ENCODE assay signal across 8 cellular contexts in genomic region chr15:70492240-70493177, GRCh38.
A peak's percentile ranks its signal among the peaks of the same experiment; 100 is the strongest.
DNase-seq lines count a peak whose midpoint lies in the region; ATAC-seq and TF ChIP-seq lines count a peak whose summit lies in the region.

No MANE protein-coding gene starts in this region.

- no peaks in the 10 kb centered on the region for H3K36me3 Mint-ChIP-seq in activated CD8-positive, alpha-beta T cell treated with anti-CD3 and anti-CD28 coated beads for 36 hours (ENCODE audit: low read depth)

- intact Hi-C loops in activated CD8-positive, alpha-beta T cell treated with anti-CD3 and anti-CD28 coated beads for 36 hours (cut with micrococcal nuclease) = no loop called here
- intact Hi-C loops in posterior vena cava (cut with DNase I) = no loop called here

- H3K36me3 ChIP-seq in HEK293 (ENCODE audit: control insufficient read depth in 2 of 2, insufficient read depth in 1 of 2, low read length in 2 of 2) = no peaks in the 10 kb centered on the region

- H3K9me3 ChIP-seq in HEK293 (ENCODE audit: control insufficient read depth, insufficient read depth, low read depth, low read length) = no peaks in the 10 kb centered on the region

- peaks cover 20% of the 10 kb centered on the region for H3K27me3 Mint-ChIP-seq in activated CD8-positive, alpha-beta T cell treated with anti-CD3 and anti-CD28 coated beads for 36 hours

- H3K9me3 Mint-ChIP-seq in activated CD8-positive, alpha-beta T cell treated with anti-CD3 and anti-CD28 coated beads for 36 hours = no peaks in the 10 kb centered on the region

- CTCF ChIA-PET in HEK293 (lab: Yijun Ruan, JAX) = interaction anchor here (0.5 to 6.9 kb wide), 6 partner anchors 14 to 501 kb away, joined by 3 to 181 read pairs (median 4); no protein-coding TSS in a partner anchor
- CTCF ChIA-PET in activated CD8-positive, alpha-beta T cell treated with anti-CD3 and anti-CD28 coated beads for 36 hours (lab: Charles Lee) = interaction anchor here (1.0 to 1.5 kb wide), 3 partner anchors 11 to 17 kb away, joined by 3 read pairs; no protein-coding TSS in a partner anchor

- DNase-seq in GM04504 (ENCODE audit: low read depth) = peak; percentile 71
- DNase-seq in NCI-H226 = peak; percentile 100
- DNase-seq in activated CD8-positive, alpha-beta T cell treated with anti-CD3 and anti-CD28 coated beads for 36 hours = peak; percentile 96
- DNase-seq in epithelial cell of proximal tubule (ENCODE audit: low read depth) = peak; percentile 50
- peak; percentile 90 for DNase-seq in posterior vena cava (ENCODE audit: low spot score)
- DNase-seq in NCI-H1417 treated with DMSO at 0.1 percent for 48 hours (lab: John Stamatoyannopoulos, UW) = no peak
- DNase-seq in NCI-H526 treated with DMSO at 0.1 percent for 48 hours (lab: John Stamatoyannopoulos, UW) = no peak

- POLR2A ChIA-PET in HEK293 (lab: Yijun Ruan, JAX) = interaction anchor here (0.6 to 3.0 kb wide), 7 partner anchors 13 to 393 kb away, joined by 3 to 17 read pairs (median 3); no protein-coding TSS in a partner anchor
- POLR2A ChIA-PET in activated CD8-positive, alpha-beta T cell treated with anti-CD3 and anti-CD28 coated beads for 36 hours (lab: Charles Lee) = interaction anchor here (0.7 to 2.3 kb wide), 7 partner anchors 12 to 1040 kb away, joined by 3 to 11 read pairs (median 4); partner anchors contain the start of gene RPLP1

- peaks cover 40% of the 10 kb centered on the region for H3K4me1 ChIP-seq in HEK293 (ENCODE audit: control insufficient read depth, insufficient read depth, low read length)

- H3K27ac ChIP-seq in HEK293 (ENCODE audit: extremely low read depth, low read depth, low read length) = peak overlapping the region; percentile 94

- peaks cover 65% of the 10 kb centered on the region for H3K4me1 Mint-ChIP-seq in activated CD8-positive, alpha-beta T cell treated with anti-CD3 and anti-CD28 coated beads for 36 hours (ENCODE audit: low read depth)

- H3K27ac Mint-ChIP-seq in activated CD8-positive, alpha-beta T cell treated with anti-CD3 and anti-CD28 coated beads for 36 hours = peak overlapping the region; percentile 92

- no peak overlapping the region for H3K4me3 ChIP-seq in HEK293 (ENCODE audit: low read depth, low read length)
- H3K4me3 ChIP-seq in epithelial cell of proximal tubule (ENCODE audit: low read depth, low read length) = no peak overlapping the region

- peak overlapping the region; percentile 55 for H3K4me3 Mint-ChIP-seq in activated CD8-positive, alpha-beta T cell treated with anti-CD3 and anti-CD28 coated beads for 36 hours

- ATAC-seq in activated CD8-positive, alpha-beta T cell treated with anti-CD3 and anti-CD28 coated beads for 36 hours = peak; percentile 62

- TF ChIP-seq CTCF in HEK293 (tag by site-specific recombination; IDR thresholded peaks at IDR 0.05) (no peak; the same call in 1 of the 2 replicates), epithelial cell of proximal tubule (conservative IDR thresholded peaks at IDR 0.05; ENCODE audit: low read depth, low read length) (peak; percentile 20)
- no peak for TF ChIP-seq CTCF in activated CD8-positive, alpha-beta T cell treated with anti-CD3 and anti-CD28 coated beads for 36 hours (IDR thresholded peaks at IDR 0.05)

TF ChIP-seq in HEK293, 187 proteins besides CTCF, POLR2A, EP300 and RAD21 (continues in another document):
- TF ChIP-seq ZNF747 (tag by site-specific recombination; IDR thresholded peaks at IDR 0.05) (no peak), ZBTB26 (tag by site-specific recombination; optimal IDR thresholded peaks at IDR 0.05) (peak; percentile 15), REPIN1 (tag by site-specific recombination; IDR thresholded peaks at IDR 0.05; ENCODE audit: low read depth) (no peak), ZNF16 (tag by site-specific recombination; IDR thresholded peaks at IDR 0.05; ENCODE audit: low read depth) (no peak), ZSCAN23 (tag by site-specific recombination; IDR thresholded peaks at IDR 0.05) (0 out of 2 replicates have a peak, but pooled peaks have one; percentile 14), ZNF473 (tag by site-specific recombination; IDR thresholded peaks at IDR 0.05) (no peak), ZNF518A (tag by site-specific recombination; conservative IDR thresholded peaks at IDR 0.05; ENCODE audit: low read depth) (no peak)
- TF ChIP-seq, protein P1, sequence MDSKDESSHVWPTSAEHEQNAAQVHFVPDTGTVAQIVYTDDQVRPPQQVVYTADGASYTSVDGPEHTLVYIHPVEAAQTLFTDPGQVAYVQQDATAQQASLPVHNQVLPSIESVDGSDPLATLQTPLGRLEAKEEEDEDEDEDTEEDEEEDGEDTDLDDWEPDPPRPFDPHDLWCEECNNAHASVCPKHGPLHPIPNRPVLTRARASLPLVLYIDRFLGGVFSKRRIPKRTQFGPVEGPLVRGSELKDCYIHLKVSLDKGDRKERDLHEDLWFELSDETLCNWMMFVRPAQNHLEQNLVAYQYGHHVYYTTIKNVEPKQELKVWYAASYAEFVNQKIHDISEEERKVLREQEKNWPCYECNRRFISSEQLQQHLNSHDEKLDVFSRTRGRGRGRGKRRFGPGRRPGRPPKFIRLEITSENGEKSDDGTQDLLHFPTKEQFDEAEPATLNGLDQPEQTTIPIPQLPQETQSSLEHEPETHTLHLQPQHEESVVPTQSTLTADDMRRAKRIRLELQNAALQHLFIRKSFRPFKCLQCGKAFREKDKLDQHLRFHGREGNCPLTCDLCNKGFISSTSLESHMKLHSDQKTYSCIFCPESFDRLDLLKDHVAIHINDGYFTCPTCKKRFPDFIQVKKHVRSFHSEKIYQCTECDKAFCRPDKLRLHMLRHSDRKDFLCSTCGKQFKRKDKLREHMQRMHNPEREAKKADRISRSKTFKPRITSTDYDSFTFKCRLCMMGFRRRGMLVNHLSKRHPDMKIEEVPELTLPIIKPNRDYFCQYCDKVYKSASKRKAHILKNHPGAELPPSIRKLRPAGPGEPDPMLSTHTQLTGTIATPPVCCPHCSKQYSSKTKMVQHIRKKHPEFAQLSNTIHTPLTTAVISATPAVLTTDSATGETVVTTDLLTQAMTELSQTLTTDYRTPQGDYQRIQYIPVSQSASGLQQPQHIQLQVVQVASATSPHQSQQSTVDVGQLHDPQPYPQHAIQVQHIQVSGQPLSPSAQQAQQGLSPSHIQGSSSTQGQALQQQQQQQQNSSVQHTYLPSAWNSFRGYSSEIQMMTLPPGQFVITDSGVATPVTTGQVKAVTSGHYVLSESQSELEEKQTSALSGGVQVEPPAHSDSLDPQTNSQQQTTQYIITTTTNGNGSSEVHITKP (tag by site-specific recombination; IDR thresholded peaks at IDR 0.05) = peak; percentile 77
- TF ChIP-seq, protein P2, sequence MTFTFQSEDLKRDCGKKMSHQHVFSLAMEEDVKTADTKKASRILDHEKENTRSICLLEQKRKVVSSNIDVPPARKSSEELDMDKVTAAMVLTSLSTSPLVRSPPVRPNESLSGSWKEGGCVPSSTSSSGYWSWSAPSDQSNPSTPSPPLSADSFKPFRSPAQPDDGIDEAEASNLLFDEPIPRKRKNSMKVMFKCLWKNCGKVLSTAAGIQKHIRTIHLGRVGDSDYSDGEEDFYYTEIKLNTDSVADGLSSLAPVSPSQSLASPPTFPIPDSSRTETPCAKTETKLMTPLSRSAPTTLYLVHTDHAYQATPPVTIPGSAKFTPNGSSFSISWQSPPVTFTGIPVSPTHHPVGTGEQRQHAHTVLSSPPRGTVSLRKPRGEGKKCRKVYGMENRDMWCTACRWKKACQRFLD (tag by site-specific recombination; IDR thresholded peaks at IDR 0.05) = no peak

Comparison
In these comparisons a context has a peak if more than half of its experiments do, and no peak if none do; other contexts are left out.
1. DNase-seq: peak in GM04504 (single experiment), NCI-H226 (single experiment), activated CD8-positive, alpha-beta T cell treated with anti-CD3 and anti-CD28 coated beads for 36 hours (single experiment), epithelial cell of proximal tubule (single experiment) and posterior vena cava (single experiment); none in NCI-H1417 treated with DMSO at 0.1 percent for 48 hours (single experiment) and NCI-H526 treated with DMSO at 0.1 percent for 48 hours (single experiment).